8 cellular contexts compared by ENCODE assay signal in the genomic region with DNA sequence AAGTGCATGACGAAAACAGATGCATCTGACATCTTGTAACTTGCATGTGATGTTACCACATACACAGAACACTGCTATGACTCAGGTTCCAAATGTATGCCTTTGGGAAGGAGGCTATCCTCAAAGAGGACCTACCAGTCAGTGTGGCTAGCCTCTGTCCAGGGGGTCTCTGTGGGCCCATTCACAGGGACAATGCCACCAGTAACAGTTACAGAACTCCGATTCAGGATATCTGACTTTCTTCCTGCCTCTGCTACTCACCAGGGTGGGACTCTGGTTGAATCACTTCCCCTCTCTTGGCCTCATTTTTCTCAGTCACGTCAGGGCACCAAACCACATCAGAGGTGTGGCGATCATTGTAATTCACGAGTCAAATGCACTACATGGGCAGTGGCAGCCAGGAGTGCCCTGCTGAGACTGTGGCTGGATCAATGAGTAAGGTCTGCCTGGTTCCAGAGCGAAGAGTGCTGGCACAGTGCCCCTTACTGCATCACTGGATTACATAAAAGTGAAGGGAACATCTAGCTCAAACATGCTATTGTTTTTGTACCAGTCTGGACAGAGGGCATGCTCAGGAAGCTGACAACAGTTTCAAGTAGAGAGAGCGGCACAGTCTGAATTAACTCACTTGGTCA. TPM values are rescaled to one million over a fixed set of nuclear protein-coding genes. Genes with fewer than 3 reads are reported as not detected.
A peak's percentile ranks its signal among the peaks of the same experiment; 100 is the strongest.
DNase-seq lines count a peak whose midpoint lies in the region; ATAC-seq and TF ChIP-seq lines count a peak whose summit lies in the region.

No MANE protein-coding gene starts in this region.

- peak; percentile 50 for ATAC-seq in HG02610 (IDR thresholded peaks at IDR 0.05; ENCODE audit: unreplicated experiment)

- H3K4me3 ChIP-seq in coronary artery (no peak overlapping the region), hepatocyte (no peak overlapping the region)

- H2AFZ ChIP-seq in hepatocyte, result no peak overlapping the region

- no peaks in the 10 kb centered on the region for H3K9me3 ChIP-seq in hepatocyte (ENCODE audit: low read depth)

- no peaks in the 10 kb centered on the region for H3K27me3 ChIP-seq in hepatocyte

- H3K4me2 ChIP-seq in hepatocyte, result no peak overlapping the region

- H4K20me1 ChIP-seq in hepatocyte (ENCODE audit: insufficient read depth, poor library complexity, severe bottlenecking), result no peaks in the 10 kb centered on the region

- H3K36me3 ChIP-seq in hepatocyte (replicated peaks; ENCODE audit: insufficient read depth, low read depth), result no peaks in the 10 kb centered on the region

- H3K27ac ChIP-seq in coronary artery (peak overlapping the region; percentile 62 to 79), hepatocyte (no peak overlapping the region)

- DNase-seq in Daoy (ENCODE audit: low read depth), result peak; percentile 96
- peak; percentile 31 for DNase-seq in T-helper 9 cell
- DNase-seq in coronary artery (ENCODE audit: low spot score), result no peak
- DNase-seq in mucosa of gallbladder (ENCODE audit: low spot score), result peak; percentile 90
- no peak for DNase-seq in ecto neural progenitor cell (ENCODE audit: low spot score)
- no peak for DNase-seq in hepatocyte (ENCODE audit: low spot score)
- no peak for DNase-seq in cortex of kidney (lab: John Stamatoyannopoulos, UW)

- peaks cover 13% of the 10 kb centered on the region for H3K4me1 ChIP-seq in hepatocyte (ENCODE audit: insufficient read depth)

- TF ChIP-seq CTCF in coronary artery (IDR thresholded peaks at IDR 0.05), result no peak
- no peak for TF ChIP-seq CTCF in hepatocyte (IDR thresholded peaks at IDR 0.05; ENCODE audit: poor library complexity)

- peaks cover 17% of the 10 kb centered on the region for H3K79me2 ChIP-seq in hepatocyte

- no peaks in the 10 kb centered on the region for H3K9me2 ChIP-seq in hepatocyte (replicated peaks; ENCODE audit: insufficient read depth)

- WGBS in hepatocyte (ENCODE audit: low lambda C conversion rate, missing lambda C conversion rate), result 92% methylated on average over 7 of the region's 7 CpGs

RNA-seq across cellular contexts. Expression of gene ATOX1, which starts 13.2 kb away (rescaled TPM):
- total RNA-seq in Daoy (2014; rRNA removed; shearing (Covaris generic)), result 96.9 and 105 TPM in 2 replicates
- 88.0 TPM for total RNA-seq in mucosa of gallbladder
- 112 and 174 TPM in 2 replicates for total RNA-seq in hepatocyte
- polyA plus RNA-seq in hepatocyte, result 333 and 348 TPM in 2 replicates

RNA-seq across cellular contexts. Expression of gene G3BP1, which starts 26.6 kb away (rescaled TPM):
- total RNA-seq in Daoy (2014; rRNA removed; shearing (Covaris generic)), result 307 and 350 TPM in 2 replicates
- total RNA-seq in mucosa of gallbladder (135 TPM), hepatocyte (143 and 151 TPM in 2 replicates)
- polyA plus RNA-seq in hepatocyte, result 117 and 123 TPM in 2 replicates

RNA-seq across cellular contexts. Expression of gene SPARC, which starts 58.5 kb away (rescaled TPM):
- total RNA-seq in Daoy (2014; rRNA removed; shearing (Covaris generic)), result 364 and 386 TPM in 2 replicates
- total RNA-seq in mucosa of gallbladder (985 TPM), hepatocyte (4,086 and 4,089 TPM in 2 replicates)
- 15,889 and 16,729 TPM in 2 replicates for polyA plus RNA-seq in hepatocyte

Comparison
In these comparisons a context has a peak if more than half of its experiments do, and no peak if none do; other contexts are left out.
1. DNase-seq: peak in Daoy (single experiment), T-helper 9 cell (single experiment) and mucosa of gallbladder (single experiment); none in coronary artery (single experiment), ecto neural progenitor cell (single experiment), hepatocyte (single experiment) and cortex of kidney (single experiment).